In genomic region chr6:53734473-53735299, GRCh38 we compare ENCODE assay signal across 9 cellular contexts.
A peak's percentile ranks its signal among the peaks of the same experiment; 100 is the strongest.
DNase-seq lines count a peak whose midpoint lies in the region; ATAC-seq, FAIRE-seq and TF ChIP-seq lines count a peak whose summit lies in the region.
"Had no signal": no experiment of that assay in that cellular context is flagged by ENCODE, and none has a peak within 500 bp of the region (broad histone marks: within the 10 kb centered on the region; RNA-seq: fewer than 3 reads in every experiment).

No MANE protein-coding gene starts in this region.

- H3K36me3 ChIP-seq in CD8-positive, alpha-beta T cell (ENCODE audit: insufficient read depth, low read length) = no peaks in the 10 kb centered on the region
- no peaks in the 10 kb centered on the region for H3K36me3 ChIP-seq in keratinocyte (ENCODE audit: control insufficient read depth in 2 of 2, extremely low read depth in 1 of 2, insufficient read depth in 2 of 2, low read length in 2 of 2)
- H3K36me3 ChIP-seq in ovary = no peaks in the 10 kb centered on the region
- H3K36me3 ChIP-seq in gastrocnemius medialis = no peaks in the 10 kb centered on the region
- H3K36me3 ChIP-seq: neutrophil had no signal

- H3K4me2 ChIP-seq in keratinocyte (ENCODE audit: control insufficient read depth, extremely low read depth, insufficient read depth, low read depth, low read length) = peak overlapping the region; percentile 53

- no peak overlapping the region for H3K27ac ChIP-seq in CD8-positive, alpha-beta T cell (ENCODE audit: low read depth, low read length)
- H3K27ac ChIP-seq in keratinocyte (ENCODE audit: control insufficient read depth, insufficient read depth, low read length) (peak overlapping the region; percentile 90), ovary (no peak overlapping the region), gastrocnemius medialis (no peak overlapping the region)
- H3K27ac ChIP-seq: neutrophil had no signal

- no peak for TF ChIP-seq POLR2A in ovary (IDR thresholded peaks at IDR 0.05)
- no peak for TF ChIP-seq POLR2A in gastrocnemius medialis (IDR thresholded peaks at IDR 0.05)

- no peaks in the 10 kb centered on the region for H3K79me2 ChIP-seq in keratinocyte (ENCODE audit: control insufficient read depth, insufficient read depth, low read length)

- 71 to 81% (median 79%) methylated on average over 13 of the region's 13 CpGs for WGBS in ovary, 3 donors

- H3K27me3 Mint-ChIP-seq in CD8-positive, alpha-beta T cell (ENCODE audit: low read depth) = peaks cover 10% of the 10 kb centered on the region

- H3K27me3 ChIP-seq in CD8-positive, alpha-beta T cell (ENCODE audit: insufficient read depth, low read length) = no peaks in the 10 kb centered on the region
- H3K27me3 ChIP-seq in keratinocyte (ENCODE audit: control insufficient read depth, extremely low read depth, insufficient read depth, low read length) (no peaks in the 10 kb centered on the region), ovary (no peaks in the 10 kb centered on the region), gastrocnemius medialis (no peaks in the 10 kb centered on the region)
- H3K27me3 ChIP-seq: neutrophil had no signal

- H3K4me1 Mint-ChIP-seq in CD8-positive, alpha-beta T cell (ENCODE audit: low read depth) = peaks cover 17% of the 10 kb centered on the region

- FAIRE-seq in keratinocyte (lab: Jason Lieb, UNC) = peak; percentile 91

- no peak overlapping the region for H3K4me3 ChIP-seq in CD8-positive, alpha-beta T cell (ENCODE audit: low read depth, low read length)
- H3K4me3 ChIP-seq in keratinocyte (ENCODE audit: control insufficient read depth in 2 of 3, extremely low read depth in 1 of 3, insufficient read depth in 2 of 3, low read depth in 1 of 3, low read length in 3 of 3) = peak overlapping the region in 2 of 3 experiments; percentile 14 to 32
- H3K4me3 ChIP-seq in ovary = no peak overlapping the region
- H3K4me3 ChIP-seq in gastrocnemius medialis = no peak overlapping the region

- DNase-seq in CD8-positive, alpha-beta T cell = peak in 3 of 7 experiments; percentile 9 to 24 (median 21)
- DNase-seq in NCI-H1092 treated with DMSO at 0.1 percent for 48 hours (lab: John Stamatoyannopoulos, UW) (peak; percentile 3), keratinocyte (ENCODE audit: low read depth, low spot score) (peak; percentile 75), ovary (no peak), gastrocnemius medialis (no peak), occipital lobe (lab: John Stamatoyannopoulos, UW) (no peak)
- DNase-seq in activated naive CD4-positive, alpha-beta T cell treated with anti-CD3 and anti-CD28 coated beads, Interleukin-2, amount 50 U/mL, for 72 hours (ENCODE audit: low spot score in 2 of 2) = no peak

- no peaks in the 10 kb centered on the region for H3K9me3 Mint-ChIP-seq in CD8-positive, alpha-beta T cell
- no peaks in the 10 kb centered on the region for H3K9me3 Mint-ChIP-seq in activated naive CD4-positive, alpha-beta T cell treated with anti-CD3 and anti-CD28 coated beads, Interleukin-2, amount 50 U/mL, for 72 hours

- no peak for TF ChIP-seq EP300 in ovary (IDR thresholded peaks at IDR 0.05)

- peak overlapping the region; percentile 64 for H3K9ac ChIP-seq in keratinocyte (ENCODE audit: control insufficient read depth, extremely low read depth, insufficient read depth, low read length)

- POLR2A ChIA-PET in CD8-positive, alpha-beta T cell (lab: Charles Lee) = interaction anchor here (1.4 kb wide), 1 partner anchor 22 kb away, joined by 4 read pairs; no protein-coding TSS in a partner anchor

- in situ Hi-C loops in gastrocnemius medialis (cut with MboI; ENCODE audit: low sequenced_read_pairs in 4 of 4) = loop anchor here (5.0 to 25.0 kb wide), 2 partner anchors 237 to 572 kb away; no protein-coding TSS in a partner anchor

- CTCF ChIA-PET in CD8-positive, alpha-beta T cell (lab: Charles Lee) = interaction anchor here (0.6 to 2.8 kb wide), 10 partner anchors 10 to 579 kb away, joined by 3 to 29 read pairs (median 3); no protein-coding TSS in a partner anchor

- H3K4me1 ChIP-seq in CD8-positive, alpha-beta T cell (ENCODE audit: insufficient read depth, low read length) = peaks cover 15% of the 10 kb centered on the region
- peaks cover 46% of the 10 kb centered on the region for H3K4me1 ChIP-seq in keratinocyte (ENCODE audit: control insufficient read depth, extremely low read depth, insufficient read depth, low read length)
- H3K4me1 ChIP-seq in ovary (ENCODE audit: insufficient read depth) = peaks cover 1% of the 10 kb centered on the region
- H3K4me1 ChIP-seq in gastrocnemius medialis = no peaks in the 10 kb centered on the region

- no peak for TF ChIP-seq CTCF in CD8-positive, alpha-beta T cell (IDR thresholded peaks at IDR 0.05)
- TF ChIP-seq CTCF in keratinocyte (optimal IDR thresholded peaks at IDR 0.05 in 1 of 3, IDR thresholded peaks at IDR 0.05 in 1 of 3, conservative IDR thresholded peaks at IDR 0.05 in 1 of 3; ENCODE audit: extremely low read depth in 1 of 3, insufficient read depth in 2 of 3, low read length in 3 of 3) = peak; percentile 73 to 89 (median 75)
- no peak for TF ChIP-seq CTCF in ovary (IDR thresholded peaks at IDR 0.05)
- TF ChIP-seq CTCF in gastrocnemius medialis (IDR thresholded peaks at IDR 0.05 in 4 of 5, conservative IDR thresholded peaks at IDR 0.05 in 1 of 5) = peak in 1 of 5 experiments; percentile 7

- H4K20me1 ChIP-seq in keratinocyte (ENCODE audit: control insufficient read depth, extremely low read depth, insufficient read depth, low read length) = no peaks in the 10 kb centered on the region

- dilution Hi-C loops in keratinocyte (cut with MboI; ENCODE audit: extremely low pct_ligation_motif_present, low sequenced_read_pairs) = no loop called here

- H3K27ac Mint-ChIP-seq in CD8-positive, alpha-beta T cell = no peak overlapping the region
- H3K27ac Mint-ChIP-seq in activated naive CD4-positive, alpha-beta T cell treated with anti-CD3 and anti-CD28 coated beads, Interleukin-2, amount 50 U/mL, for 72 hours = peak overlapping the region in 1 of 2 donors; percentile 69

- peak overlapping the region; percentile 27 for H2AFZ ChIP-seq in keratinocyte (ENCODE audit: control insufficient read depth, low read length)

- no peaks in the 10 kb centered on the region for H3K36me3 Mint-ChIP-seq in CD8-positive, alpha-beta T cell
- no peaks in the 10 kb centered on the region for H3K36me3 Mint-ChIP-seq in activated naive CD4-positive, alpha-beta T cell treated with anti-CD3 and anti-CD28 coated beads, Interleukin-2, amount 50 U/mL, for 72 hours

- intact Hi-C loops in CD8-positive, alpha-beta T cell (cut with DNase I, micrococcal nuclease) = no loop called here
- intact Hi-C loops in ovary (cut with DNase I) (loop anchor here in 1 of 4 donors (10.0 kb wide), 1 partner anchor 190 kb away; the partner anchor contains the start of gene GCLC), gastrocnemius medialis (cut with DNase I; ENCODE audit: low total_unique reads) (no loop called here)

- H3K9me1 ChIP-seq in keratinocyte (ENCODE audit: control insufficient read depth, extremely low read depth, insufficient read depth, low read length) = no peaks in the 10 kb centered on the region

- H3K4me3 Mint-ChIP-seq in CD8-positive, alpha-beta T cell = no peak overlapping the region

- ATAC-seq in CD8-positive, alpha-beta T cell = peak; percentile 38
- ATAC-seq in GM19438 (IDR thresholded peaks at IDR 0.05; ENCODE audit: low read depth, unreplicated experiment) = peak; percentile 62
- ATAC-seq in activated naive CD4-positive, alpha-beta T cell treated with anti-CD3 and anti-CD28 coated beads, Interleukin-2, amount 50 U/mL, for 72 hours = peak; percentile 28 to 57
- no peak for ATAC-seq in gastrocnemius medialis

- no peaks in the 10 kb centered on the region for H3K9me3 ChIP-seq in CD8-positive, alpha-beta T cell (ENCODE audit: low read length)
- H3K9me3 ChIP-seq in keratinocyte (ENCODE audit: control insufficient read depth, low read depth, low read length) (no peaks in the 10 kb centered on the region), ovary (no peaks in the 10 kb centered on the region), gastrocnemius medialis (no peaks in the 10 kb centered on the region)
- H3K9me3 ChIP-seq: neutrophil had no signal

Comparison
In these comparisons a context has a peak if more than half of its experiments do, and no peak if none do; other contexts are left out.
1. ATAC-seq: peak in CD8-positive, alpha-beta T cell (single experiment), GM19438 (single experiment) and activated naive CD4-positive, alpha-beta T cell treated with anti-CD3 and anti-CD28 coated beads, Interleukin-2, amount 50 U/mL, for 72 hours (2 of 2); none in gastrocnemius medialis (0 of 2).
2. DNase-seq: peak in NCI-H1092 treated with DMSO at 0.1 percent for 48 hours (single experiment) and keratinocyte (single experiment); none in activated naive CD4-positive, alpha-beta T cell treated with anti-CD3 and anti-CD28 coated beads, Interleukin-2, amount 50 U/mL, for 72 hours (0 of 2), ovary (0 of 5), gastrocnemius medialis (0 of 2) and occipital lobe (single experiment).
3. H3K4me3 ChIP-seq: peak in keratinocyte (2 of 3); none in CD8-positive, alpha-beta T cell (single experiment), ovary (single experiment) and gastrocnemius medialis (0 of 4).
4. CTCF ChIP-seq: peak in keratinocyte (3 of 3); none in CD8-positive, alpha-beta T cell (single experiment) and ovary (0 of 3).